25 cellular contexts compared by ENCODE assay signal in the genomic region with DNA sequence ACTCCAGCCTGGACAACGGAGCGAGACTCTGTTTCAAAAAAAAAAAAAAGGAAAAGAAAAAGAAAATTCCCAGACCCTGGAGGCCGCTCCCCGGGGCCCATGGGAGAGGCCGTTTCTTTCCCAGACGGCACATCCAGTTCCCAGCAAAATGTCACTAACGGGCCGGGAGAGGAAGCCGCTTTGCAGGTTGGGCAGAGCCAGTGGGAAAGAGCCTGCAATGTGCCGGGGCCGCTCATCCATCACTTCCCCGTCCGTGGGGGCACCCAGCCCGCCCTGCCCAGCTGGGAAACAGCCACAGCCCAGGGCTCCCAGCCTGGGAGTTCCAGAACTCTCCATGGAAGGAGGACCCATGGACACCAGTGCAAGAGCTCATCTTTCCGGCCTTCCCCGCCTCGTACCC. TPM values are rescaled to one million over a fixed set of nuclear protein-coding genes. Genes with fewer than 3 reads are reported as not detected.
"Had no signal": no experiment of that assay in that cellular context is flagged by ENCODE, and none has a peak within 500 bp of the region (broad histone marks: within the 10 kb centered on the region; RNA-seq: fewer than 3 reads in every experiment).

No MANE protein-coding gene starts in this region.

- H3K27ac ChIP-seq: parathyroid adenoma, prostate gland, skin epidermis, testis, tibial nerve had no signal

- FAIRE-seq: colon, islet of Langerhans had no signal

- ATAC-seq: effector memory CD8-positive, alpha-beta T cell; left lobe of liver; stimulated activated naive B cell treated with anti-CD40 and anti-IgM and Interleukin-4, amounts not matched to agents 10 μg/mL and 1 μg/mL and 100 μg/mL, for 72 hours; stimulated activated naive CD8-positive, alpha-beta T cell treated with anti-CD3 and anti-CD28 coated beads, Interleukin-15, amount 100 ng/mL, for 72 hours had no signal

- H3K9ac ChIP-seq: parathyroid adenoma had no signal

- H3K27me3 ChIP-seq: testis had no signal

- H3K36me3 ChIP-seq: esophagus squamous epithelium, prostate gland, sigmoid colon, tibial nerve had no signal

- DNase-seq: cerebellar nuclear complex; effector memory CD8-positive, alpha-beta T cell; esophagus squamous epithelium; hippocampal formation; mesendoderm; naive B cell; retina; sigmoid colon; stimulated activated CD4-positive, alpha-beta T cell treated with anti-CD3 and anti-CD28 coated beads, Interleukin-2, amount 100 ng/mL, for 24 hours; stimulated activated CD4-positive, alpha-beta T cell treated with anti-CD3 and anti-CD28 coated beads, Interleukin-4, amount 100 ng/mL, for 4 hours; stimulated activated naive B cell treated with anti-CD40 and anti-IgM and Interleukin-4, amounts not matched to agents 10 μg/mL and 1 μg/mL and 100 μg/mL, for 72 hours; stimulated activated naive CD8-positive, alpha-beta T cell treated with anti-CD3 and anti-CD28 coated beads, Interleukin-15, amount 100 ng/mL, for 72 hours; testis had no signal

- H3K9me3 ChIP-seq: esophagus squamous epithelium, prostate gland, sigmoid colon, testis, tibial nerve had no signal

- H3K4me3 ChIP-seq: esophagus squamous epithelium, prostate gland, sigmoid colon, skin epidermis, testis, tibial nerve had no signal

- H3K4me1 ChIP-seq: parathyroid adenoma, prostate gland had no signal

RNA-seq across cellular contexts. Expression of a gene that starts 41.8 kb away (rescaled TPM):
- total RNA-seq: epithelial cell of proximal tubule, esophagus squamous epithelium, lung microvascular endothelial cell, omental fat pad, sigmoid colon, subcutaneous adipose tissue, tibial nerve, urinary bladder had no signal
- polyA plus RNA-seq: urinary bladder had no signal
